Comparison of ENCODE assay signal across 1 cellular context in the genomic region with DNA sequence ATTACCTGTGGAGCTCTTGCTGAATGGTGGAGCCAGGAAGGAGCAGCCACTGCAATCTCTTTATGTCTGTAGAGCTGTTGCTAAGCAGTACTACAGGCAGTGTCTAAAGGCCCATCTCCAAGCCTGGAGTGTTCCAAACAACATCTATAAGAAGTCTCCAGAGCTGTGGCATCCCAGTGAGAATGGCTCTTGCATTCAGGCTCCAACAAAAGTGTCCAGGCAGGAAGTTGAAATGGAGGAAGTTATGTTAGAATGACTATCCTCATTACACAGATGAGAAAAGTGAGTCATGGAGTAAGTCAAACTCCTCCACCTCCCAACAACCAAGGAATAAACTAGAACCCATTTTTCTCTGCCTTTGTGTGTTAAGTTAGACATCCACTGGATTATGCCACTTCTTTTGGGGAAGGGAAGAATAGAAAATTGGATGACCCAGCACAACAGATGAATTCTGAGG.
TF ChIP-seq lines count a peak whose summit lies in the region.

No MANE protein-coding gene starts in this region.

TF ChIP-seq in HepG2, 621 proteins besides CTCF, POLR2A, EP300 and RAD21 (continued from another document):
- TF ChIP-seq, protein P1, sequence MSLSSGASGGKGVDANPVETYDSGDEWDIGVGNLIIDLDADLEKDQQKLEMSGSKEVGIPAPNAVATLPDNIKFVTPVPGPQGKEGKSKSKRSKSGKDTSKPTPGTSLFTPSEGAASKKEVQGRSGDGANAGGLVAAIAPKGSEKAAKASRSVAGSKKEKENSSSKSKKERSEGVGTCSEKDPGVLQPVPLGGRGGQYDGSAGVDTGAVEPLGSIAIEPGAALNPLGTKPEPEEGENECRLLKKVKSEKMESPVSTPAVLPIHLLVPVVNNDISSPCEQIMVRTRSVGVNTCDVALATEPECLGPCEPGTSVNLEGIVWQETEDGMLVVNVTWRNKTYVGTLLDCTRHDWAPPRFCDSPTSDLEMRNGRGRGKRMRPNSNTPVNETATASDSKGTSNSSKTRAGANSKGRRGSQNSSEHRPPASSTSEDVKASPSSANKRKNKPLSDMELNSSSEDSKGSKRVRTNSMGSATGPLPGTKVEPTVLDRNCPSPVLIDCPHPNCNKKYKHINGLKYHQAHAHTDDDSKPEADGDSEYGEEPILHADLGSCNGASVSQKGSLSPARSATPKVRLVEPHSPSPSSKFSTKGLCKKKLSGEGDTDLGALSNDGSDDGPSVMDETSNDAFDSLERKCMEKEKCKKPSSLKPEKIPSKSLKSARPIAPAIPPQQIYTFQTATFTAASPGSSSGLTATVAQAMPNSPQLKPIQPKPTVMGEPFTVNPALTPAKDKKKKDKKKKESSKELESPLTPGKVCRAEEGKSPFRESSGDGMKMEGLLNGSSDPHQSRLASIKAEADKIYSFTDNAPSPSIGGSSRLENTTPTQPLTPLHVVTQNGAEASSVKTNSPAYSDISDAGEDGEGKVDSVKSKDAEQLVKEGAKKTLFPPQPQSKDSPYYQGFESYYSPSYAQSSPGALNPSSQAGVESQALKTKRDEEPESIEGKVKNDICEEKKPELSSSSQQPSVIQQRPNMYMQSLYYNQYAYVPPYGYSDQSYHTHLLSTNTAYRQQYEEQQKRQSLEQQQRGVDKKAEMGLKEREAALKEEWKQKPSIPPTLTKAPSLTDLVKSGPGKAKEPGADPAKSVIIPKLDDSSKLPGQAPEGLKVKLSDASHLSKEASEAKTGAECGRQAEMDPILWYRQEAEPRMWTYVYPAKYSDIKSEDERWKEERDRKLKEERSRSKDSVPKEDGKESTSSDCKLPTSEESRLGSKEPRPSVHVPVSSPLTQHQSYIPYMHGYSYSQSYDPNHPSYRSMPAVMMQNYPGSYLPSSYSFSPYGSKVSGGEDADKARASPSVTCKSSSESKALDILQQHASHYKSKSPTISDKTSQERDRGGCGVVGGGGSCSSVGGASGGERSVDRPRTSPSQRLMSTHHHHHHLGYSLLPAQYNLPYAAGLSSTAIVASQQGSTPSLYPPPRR (CRISPR knock-in tag; IDR thresholded peaks at IDR 0.05; ENCODE audit: borderline replicate concordance): no peak
- TF ChIP-seq SIX1 (CRISPR knock-in tag; IDR thresholded peaks at IDR 0.05; ENCODE audit: borderline replicate concordance) (no peak), ZMYM2 (CRISPR knock-in tag; IDR thresholded peaks at IDR 0.05) (no peak)
